ENCODE assay signal across 28 cellular contexts in genomic region chr7:139631520-139632031, GRCh38.
"Had no signal": no experiment of that assay in that cellular context is flagged by ENCODE, and none has a peak within 500 bp of the region (broad histone marks: within the 10 kb centered on the region; RNA-seq: fewer than 3 reads in every experiment).

No MANE protein-coding gene starts in this region.

- H3K27me3 ChIP-seq: adrenal gland had no signal

- ATAC-seq: activated CD8-positive, alpha-beta memory T cell treated with anti-CD3 and anti-CD28 coated beads, Interleukin-2, amount 10 ng/mL, durations not matched to agents 7 days and 5 days; Panc1; Right ventricle myocardium inferior; WTC11 had no signal

- H3K27ac Mint-ChIP-seq: activated CD8-positive, alpha-beta memory T cell treated with anti-CD3 and anti-CD28 coated beads, Interleukin-2, amount 10 ng/mL, durations not matched to agents 7 days and 5 days; activated naive CD4-positive, alpha-beta T cell treated with anti-CD3 and anti-CD28 coated beads for 36 hours; activated T-helper 1 cell treated with anti-CD3 and anti-CD28 coated beads, Interleukin-12 subunit alpha, Interleukin-12 subunit beta, Interleukin-2, Interleukin-4 antibody, amounts not matched to agents 30 ng/mL and 10 ng/mL and 1 ng/mL, durations not matched to agents 14 hours and 24 hours and 36 hours; WTC11 had no signal

- H3K4me3 Mint-ChIP-seq: activated CD8-positive, alpha-beta memory T cell treated with anti-CD3 and anti-CD28 coated beads, Interleukin-2, amount 10 ng/mL, durations not matched to agents 7 days and 5 days; activated naive CD4-positive, alpha-beta T cell treated with anti-CD3 and anti-CD28 coated beads for 36 hours; activated naive CD8-positive, alpha-beta T cell treated with anti-CD3 and anti-CD28 coated beads, Interleukin-2, amount 10 ng/mL, durations not matched to agents 7 days and 5 days; activated T-cell treated with anti-CD3 and anti-CD28 coated beads, Interleukin-2, amount 50 U/mL, for 24 hours; activated T-helper 1 cell treated with anti-CD3 and anti-CD28 coated beads, Interleukin-12 subunit alpha, Interleukin-12 subunit beta, Interleukin-2, Interleukin-4 antibody, amounts not matched to agents 30 ng/mL and 10 ng/mL and 1 ng/mL, durations not matched to agents 14 hours and 24 hours and 36 hours; WTC11 had no signal

- H3K9me3 ChIP-seq: adrenal gland had no signal

- DNase-seq: activated CD4-positive, alpha-beta T cell treated with anti-CD3 and anti-CD28 coated beads for 48 hours; activated CD4-positive, alpha-beta T cell treated with anti-CD3 and anti-CD28 coated beads, Interleukin-2, amount 50 U/mL, for 4 hours; activated CD4-positive, CD25-positive, alpha-beta regulatory T cell treated with anti-CD3 and anti-CD28 coated beads, Interleukin-2, amount 50 U/mL, for 72 hours; activated CD8-positive, alpha-beta memory T cell treated with anti-CD3 and anti-CD28 coated beads, Interleukin-2, amount 10 ng/mL, durations not matched to agents 7 days and 5 days; activated effector memory CD4-positive, alpha-beta T cell treated with anti-CD3 and anti-CD28 coated beads, Interleukin-2, amount 50 U/mL, for 16 hours; activated naive CD4-positive, alpha-beta T cell treated with anti-CD3 and anti-CD28 coated beads for 36 hours; activated naive CD8-positive, alpha-beta T cell treated with anti-CD3 and anti-CD28 coated beads, Interleukin-2, amount 10 ng/mL, durations not matched to agents 7 days and 5 days; activated T-cell treated with anti-CD3 and anti-CD28 coated beads, Interleukin-2, amount 50 U/mL, for 24 hours; anterior cingulate cortex; KG1; NCI-H1092 treated with DMSO at 0.1 percent for 48 hours; NCI-H1417 treated with DMSO at 0.1 percent for 48 hours; NCI-H1694; NCI-H2029 treated with DMSO at 0.1 percent for 48 hours; NCI-H345; NCI-H510A; NCI-H526 treated with DMSO at 0.1 percent for 48 hours; NK-92 treated with Interleukin-12 subunit alpha and Interleukin-12 subunit beta, amount 100 ng/mL, for 24 hours; OCI-M1; RPMI8226; T-helper 1 cell; T-helper 9 cell had no signal

- H3K4me3 ChIP-seq: adrenal gland, SK-N-MC had no signal

- H3K9me3 Mint-ChIP-seq: activated naive CD4-positive, alpha-beta T cell treated with anti-CD3 and anti-CD28 coated beads for 36 hours; activated naive CD8-positive, alpha-beta T cell treated with anti-CD3 and anti-CD28 coated beads, Interleukin-2, amount 10 ng/mL, durations not matched to agents 7 days and 5 days; activated T-cell treated with anti-CD3 and anti-CD28 coated beads, Interleukin-2, amount 50 U/mL, for 24 hours; activated T-helper 1 cell treated with anti-CD3 and anti-CD28 coated beads, Interleukin-12 subunit alpha, Interleukin-12 subunit beta, Interleukin-2, Interleukin-4 antibody, amounts not matched to agents 30 ng/mL and 10 ng/mL and 1 ng/mL, durations not matched to agents 14 hours and 24 hours and 36 hours; WTC11 had no signal

- H3K27ac ChIP-seq: adrenal gland, SK-N-MC had no signal

- H3K27me3 Mint-ChIP-seq: activated CD8-positive, alpha-beta memory T cell treated with anti-CD3 and anti-CD28 coated beads, Interleukin-2, amount 10 ng/mL, durations not matched to agents 7 days and 5 days; activated naive CD8-positive, alpha-beta T cell treated with anti-CD3 and anti-CD28 coated beads, Interleukin-2, amount 10 ng/mL, durations not matched to agents 7 days and 5 days; activated T-cell treated with anti-CD3 and anti-CD28 coated beads, Interleukin-2, amount 50 U/mL, for 24 hours had no signal
